1 cellular context compared by ENCODE assay signal in the genomic region with DNA sequence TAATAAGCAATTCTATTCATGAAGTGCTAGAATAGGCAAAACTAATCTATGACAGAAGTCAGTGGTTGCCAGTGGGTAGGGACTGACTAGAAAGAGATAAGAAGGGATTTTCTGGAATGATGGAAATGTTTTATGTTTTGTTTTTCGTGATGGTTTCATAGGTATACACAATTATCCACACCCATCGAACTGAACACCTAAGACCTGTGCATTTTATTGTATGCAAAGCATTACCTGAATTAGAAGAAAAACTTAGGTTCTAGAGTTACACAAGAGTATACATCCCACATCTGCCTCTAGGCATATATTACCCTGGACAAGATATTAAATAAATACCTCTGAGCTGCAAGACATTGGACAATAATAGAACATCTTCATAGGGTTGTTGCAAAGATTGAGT.
TF ChIP-seq lines count a peak whose summit lies in the region.

No MANE protein-coding gene starts in this region.

TF ChIP-seq in liver, 16 proteins besides CTCF, POLR2A, EP300 and RAD21 (continued from another document):
- TF ChIP-seq, protein P1, sequence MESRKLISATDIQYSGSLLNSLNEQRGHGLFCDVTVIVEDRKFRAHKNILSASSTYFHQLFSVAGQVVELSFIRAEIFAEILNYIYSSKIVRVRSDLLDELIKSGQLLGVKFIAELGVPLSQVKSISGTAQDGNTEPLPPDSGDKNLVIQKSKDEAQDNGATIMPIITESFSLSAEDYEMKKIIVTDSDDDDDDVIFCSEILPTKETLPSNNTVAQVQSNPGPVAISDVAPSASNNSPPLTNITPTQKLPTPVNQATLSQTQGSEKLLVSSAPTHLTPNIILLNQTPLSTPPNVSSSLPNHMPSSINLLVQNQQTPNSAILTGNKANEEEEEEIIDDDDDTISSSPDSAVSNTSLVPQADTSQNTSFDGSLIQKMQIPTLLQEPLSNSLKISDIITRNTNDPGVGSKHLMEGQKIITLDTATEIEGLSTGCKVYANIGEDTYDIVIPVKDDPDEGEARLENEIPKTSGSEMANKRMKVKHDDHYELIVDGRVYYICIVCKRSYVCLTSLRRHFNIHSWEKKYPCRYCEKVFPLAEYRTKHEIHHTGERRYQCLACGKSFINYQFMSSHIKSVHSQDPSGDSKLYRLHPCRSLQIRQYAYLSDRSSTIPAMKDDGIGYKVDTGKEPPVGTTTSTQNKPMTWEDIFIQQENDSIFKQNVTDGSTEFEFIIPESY (IDR thresholded peaks at IDR 0.05), result no peak
- TF ChIP-seq RXRA (IDR thresholded peaks at IDR 0.05) (no peak), FOXA2 (IDR thresholded peaks at IDR 0.05) (no peak), TAF1 (conservative IDR thresholded peaks at IDR 0.05) (no peak), HNF4G (IDR thresholded peaks at IDR 0.05) (no peak)
- TF ChIP-seq, protein P2, sequence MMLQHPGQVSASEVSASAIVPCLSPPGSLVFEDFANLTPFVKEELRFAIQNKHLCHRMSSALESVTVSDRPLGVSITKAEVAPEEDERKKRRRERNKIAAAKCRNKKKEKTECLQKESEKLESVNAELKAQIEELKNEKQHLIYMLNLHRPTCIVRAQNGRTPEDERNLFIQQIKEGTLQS (IDR thresholded peaks at IDR 0.05), result no peak
